13 cellular contexts compared by ENCODE assay signal in genomic region chr17:8940866-8941471, GRCh38. TPM values are rescaled to one million over a fixed set of nuclear protein-coding genes. Genes with fewer than 3 reads are reported as not detected.
A peak's percentile ranks its signal among the peaks of the same experiment; 100 is the strongest.
DNase-seq lines count a peak whose midpoint lies in the region; ATAC-seq and TF ChIP-seq lines count a peak whose summit lies in the region.
"Had no signal": no experiment of that assay in that cellular context is flagged by ENCODE, and none has a peak within 500 bp of the region (broad histone marks: within the 10 kb centered on the region; RNA-seq: fewer than 3 reads in every experiment).

No MANE protein-coding gene starts in this region.

- H3K36me3 Mint-ChIP-seq in CD14-positive monocyte (peaks cover 82 to 84% of the 10 kb centered on the region in 2 donors), memory B cell (peaks cover 38% of the 10 kb centered on the region)

- H4K20me1 ChIP-seq in mammary epithelial cell (ENCODE audit: insufficient read depth, low read length), result no peaks in the 10 kb centered on the region

- peak overlapping the region in 1 of 2 donors; percentile 31 for H3K4me3 Mint-ChIP-seq in CD14-positive monocyte
- H3K4me3 Mint-ChIP-seq in memory B cell, result peak overlapping the region; percentile 79

- H3K27ac Mint-ChIP-seq in CD14-positive monocyte (peak overlapping the region; percentile 79 to 91 (median 87)), memory B cell (peak overlapping the region; percentile 88)

- intact Hi-C loops in CD14-positive monocyte (cut with micrococcal nuclease) (no loop called here), mammary epithelial cell (cut with micrococcal nuclease) (no loop called here), A673 (cut with micrococcal nuclease; ENCODE audit: unreplicated experiment) (no loop called here)

- CTCF ChIA-PET in mammary epithelial cell (lab: Charles Lee; ENCODE audit: low non-redundant PET), result no interaction called here
- CTCF ChIA-PET in A673 (lab: Charles Lee), result no interaction called here

- 52% methylated on average over 5 of the region's 6 CpGs for WGBS in mammary epithelial cell (ENCODE audit: low coverage, missing lambda C conversion rate)

- peaks cover 5% of the 10 kb centered on the region for H3K27me3 ChIP-seq in mammary epithelial cell (ENCODE audit: insufficient read depth, low read length)
- H3K27me3 ChIP-seq in A673 (replicated peaks; ENCODE audit: insufficient read depth, low read depth, low read length, poor library complexity), result peaks cover 16% of the 10 kb centered on the region

- peaks cover 63% of the 10 kb centered on the region for H3K4me1 Mint-ChIP-seq in CD14-positive monocyte
- H3K4me1 Mint-ChIP-seq in memory B cell, result peaks cover 51% of the 10 kb centered on the region

- no peak overlapping the region for H2AFZ ChIP-seq in mammary epithelial cell (ENCODE audit: low read depth, low read length)

- no peak overlapping the region for H3K9ac ChIP-seq in mammary epithelial cell (ENCODE audit: insufficient read depth, low read length)

- H3K4me1 ChIP-seq in mammary epithelial cell (ENCODE audit: insufficient read depth, low read length), result no peaks in the 10 kb centered on the region
- H3K4me1 ChIP-seq in A673 (ENCODE audit: insufficient read depth, low read length, poor library complexity, severe bottlenecking), result no peaks in the 10 kb centered on the region

- DNase-seq in CD14-positive monocyte (ENCODE audit: low spot score) (no peak), memory B cell (ENCODE audit: low spot score in 2 of 2) (no peak), mammary epithelial cell (no peak), germinal center (ENCODE audit: low spot score) (no peak), A673 (ENCODE audit: low spot score) (no peak)
- peak; percentile 48 for DNase-seq in activated CD8-positive, alpha-beta memory T cell treated with anti-CD3 and anti-CD28 coated beads, Interleukin-2, amount 50 U/mL, for 4 hours
- DNase-seq: dorsolateral prefrontal cortex; NCI-H1417 treated with DMSO at 0.1 percent for 48 hours; NK-92 treated with Interleukin-12 subunit alpha and Interleukin-12 subunit beta, amount 100 ng/mL, for 24 hours had no signal

- no peak overlapping the region for H3K4me2 ChIP-seq in mammary epithelial cell (ENCODE audit: insufficient read depth, low read depth, low read length)

- no peak overlapping the region for H3K4me3 ChIP-seq in mammary epithelial cell (replicated peaks in 1 of 3; ENCODE audit: insufficient read depth in 1 of 3, low read depth in 2 of 3, low read length in 3 of 3)
- no peak overlapping the region for H3K4me3 ChIP-seq in A673 (ENCODE audit: low read depth, low read length, poor library complexity, severe bottlenecking)
- H3K4me3 ChIP-seq: dorsolateral prefrontal cortex had no signal

- ATAC-seq in HG02642 (IDR thresholded peaks at IDR 0.05; ENCODE audit: poor library complexity, unreplicated experiment) (peak; percentile 26), memory B cell (ENCODE audit: low read depth) (no peak), HG03378 (IDR thresholded peaks at IDR 0.05; ENCODE audit: unreplicated experiment) (no peak)

- H3K9me3 ChIP-seq in mammary epithelial cell (replicated peaks; ENCODE audit: insufficient read depth, low read length) (no peaks in the 10 kb centered on the region), A673 (ENCODE audit: low read depth, low read length, poor library complexity, severe bottlenecking) (no peaks in the 10 kb centered on the region)

- in situ Hi-C loops in mammary epithelial cell (cut with MboI; ENCODE audit: low sequenced_read_pairs in 2 of 2), result no loop called here

- peaks cover 0 to 2% (median 0%) of the 10 kb centered on the region in 3 donors for H3K27me3 Mint-ChIP-seq in CD14-positive monocyte (ENCODE audit: low read depth in 3 of 3)
- H3K27me3 Mint-ChIP-seq in memory B cell, result no peaks in the 10 kb centered on the region

- POLR2A ChIA-PET in A673 (lab: Charles Lee; ENCODE audit: low non-redundant PET), result interaction anchor here (0.7 kb wide), 1 partner anchor 19 kb away, joined by 4 read pairs; no protein-coding TSS in a partner anchor

- dilution Hi-C loops in mammary epithelial cell (cut with HindIII; ENCODE audit: low sequenced_read_pairs), result no loop called here

- BruUV-seq in mammary epithelial cell (replicated peaks; lab: Mats Ljungman, UMichigan) (no TSS peak), A673 (replicated peaks; lab: Mats Ljungman, UMichigan) (no TSS peak)

- H3K36me3 ChIP-seq in mammary epithelial cell (ENCODE audit: insufficient read depth, low read length) (no peaks in the 10 kb centered on the region), A673 (ENCODE audit: insufficient read depth, low read length, poor library complexity, severe bottlenecking) (no peaks in the 10 kb centered on the region)

- no peaks in the 10 kb centered on the region for H3K79me2 ChIP-seq in mammary epithelial cell (ENCODE audit: insufficient read depth, low read length)

- H3K27ac ChIP-seq in mammary epithelial cell (ENCODE audit: insufficient read depth, low read depth, low read length) (no peak overlapping the region), A673 (ENCODE audit: low read depth, low read length, poor library complexity, severe bottlenecking) (no peak overlapping the region)
- H3K27ac ChIP-seq: dorsolateral prefrontal cortex had no signal

- TF ChIP-seq CTCF in CD14-positive monocyte (IDR thresholded peaks at IDR 0.05) (no peak), mammary epithelial cell (conservative IDR thresholded peaks at IDR 0.05 in 1 of 2, IDR thresholded peaks at IDR 0.05 in 1 of 2; ENCODE audit: extremely low read depth in 1 of 2, insufficient read depth in 1 of 2, low read depth in 1 of 2, low read length in 2 of 2) (no peak), A673 (conservative IDR thresholded peaks at IDR 0.05; ENCODE audit: low read depth, low read length) (no peak)

- peaks cover 0 to 4% (median 0%) of the 10 kb centered on the region in 7 donors for H3K9me3 Mint-ChIP-seq in CD14-positive monocyte
- peaks cover 3% of the 10 kb centered on the region for H3K9me3 Mint-ChIP-seq in memory B cell

RNA-seq across cellular contexts. Expression of gene PIK3R5, which starts 24.5 kb away (rescaled TPM):
- polyA plus RNA-seq in CD14-positive monocyte (10 to 100 TPM; 32.1 to 47.5 TPM), mammary epithelial cell (0.16 TPM)
- total RNA-seq in mammary epithelial cell (under 1 TPM in 1 of 2 donors, not detected in 1; 0.71 TPM), A673 (2021) (0.09 and 0.24 TPM in 2 replicates)
- 6.0 TPM for polyA minus RNA-seq in mammary epithelial cell
- total RNA-seq: glomerular endothelial cell, lung microvascular endothelial cell had no signal
